Comparison of ENCODE assay signal across 14 cellular contexts in the genomic region with DNA sequence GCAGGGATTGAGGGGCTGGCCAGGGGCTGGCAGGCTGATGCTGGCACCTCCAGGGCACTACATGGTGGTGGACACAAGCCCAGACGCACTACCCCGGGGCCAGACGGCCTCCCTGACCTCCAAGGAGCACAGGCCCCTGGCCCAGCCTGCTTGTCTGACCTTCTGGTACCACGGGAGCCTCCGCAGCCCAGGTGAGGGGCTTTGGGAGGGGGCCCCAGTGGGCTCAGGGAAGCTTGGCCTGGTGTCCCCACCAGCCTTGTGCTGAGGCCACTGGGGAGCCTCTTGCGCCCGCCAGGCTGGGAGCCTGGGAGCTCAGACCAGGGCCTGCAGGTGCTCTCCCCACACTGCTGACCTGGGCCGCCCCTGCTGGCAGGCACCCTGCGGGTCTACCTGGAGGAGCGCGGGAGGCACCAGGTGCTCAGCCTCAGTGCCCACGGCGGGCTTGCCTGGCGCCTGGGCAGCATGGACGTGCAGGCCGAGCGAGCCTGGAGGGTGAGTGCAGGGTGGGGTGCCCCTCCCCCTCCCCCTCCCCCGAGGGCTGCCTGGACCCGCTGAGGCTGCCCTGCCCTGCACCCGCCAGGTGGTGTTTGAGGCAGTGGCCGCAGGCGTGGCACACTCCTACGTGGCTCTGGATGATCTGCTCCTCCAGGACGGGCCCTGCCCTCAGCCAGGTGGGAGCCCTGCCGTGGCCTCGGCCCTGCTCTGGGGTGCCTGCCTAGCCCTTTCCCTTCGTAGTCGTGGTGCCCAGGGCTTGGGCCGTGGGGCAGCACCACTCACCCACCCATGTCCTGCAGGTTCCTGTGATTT. TPM values are rescaled to one million over a fixed set of nuclear protein-coding genes. Genes with fewer than 3 reads are reported as not detected.
DNase-seq lines count a peak whose midpoint lies in the region; ATAC-seq, FAIRE-seq and TF ChIP-seq lines count a peak whose summit lies in the region.
"Had no signal": no experiment of that assay in that cellular context is flagged by ENCODE, and none has a peak within 500 bp of the region (broad histone marks: within the 10 kb centered on the region; RNA-seq: fewer than 3 reads in every experiment).

No MANE protein-coding gene starts in this region.

- in situ Hi-C loops in transverse colon (cut with MboI; ENCODE audit: low pct_ligation_motif_present in 1 of 4, low pct_unique_long_range_greater_than_20kb in 1 of 4, low sequenced_read_pairs in 3 of 4), result no loop called here

- no peaks in the 10 kb centered on the region for H3K27me3 Mint-ChIP-seq in natural killer cell (ENCODE audit: low read depth in 2 of 2)
- H3K27me3 Mint-ChIP-seq in natural killer cell treated with Interleukin-12 subunit alpha and Interleukin-12 subunit beta and Interleukin-15 and Interleukin-18, amount 100 ng/mL, for 72 hours, result no peaks in the 10 kb centered on the region
- H3K27me3 Mint-ChIP-seq: CD4-positive, CD25-positive, alpha-beta regulatory T cell had no signal

- H3K4me1 ChIP-seq in kidney (ENCODE audit: control insufficient read depth in 1 of 2, insufficient read depth in 1 of 2, low read depth in 1 of 2, low read length in 2 of 2) (peaks cover 7 to 14% of the 10 kb centered on the region in 2 donors), transverse colon (peaks cover 28 to 52% (median 40%) of the 10 kb centered on the region in 4 donors), uterus (no peaks in the 10 kb centered on the region)

- no peak overlapping the region for H3K4me3 Mint-ChIP-seq in natural killer cell
- no peak overlapping the region for H3K4me3 Mint-ChIP-seq in natural killer cell treated with Interleukin-12 subunit alpha and Interleukin-12 subunit beta and Interleukin-15 and Interleukin-18, amount 100 ng/mL, for 72 hours
- H3K4me3 Mint-ChIP-seq: CD4-positive, CD25-positive, alpha-beta regulatory T cell; mesothelial cell of epicardium had no signal

- no peaks in the 10 kb centered on the region for H3K9me3 ChIP-seq in kidney (ENCODE audit: control insufficient read depth in 1 of 2, low read length in 2 of 2)
- H3K9me3 ChIP-seq in transverse colon, result no peaks in the 10 kb centered on the region
- H3K9me3 ChIP-seq in uterus, result no peaks in the 10 kb centered on the region

- DNase-seq in natural killer cell (no peak), kidney (peak; percentile 82), transverse colon (peak; percentile 83), NCI-H2196 treated with DMSO at 0.1 percent for 48 hours (lab: John Stamatoyannopoulos, UW; ENCODE audit: unreplicated experiment) (no peak), NCI-H524 (lab: John Stamatoyannopoulos, UW) (no peak), uterus (no peak)
- no peak for DNase-seq in natural killer cell treated with Interleukin-12 subunit alpha and Interleukin-12 subunit beta and Interleukin-15 and Interleukin-18, amount 100 ng/mL, for 72 hours (ENCODE audit: low spot score)
- DNase-seq: activated CD4-positive, alpha-beta T cell treated with anti-CD3 and anti-CD28 coated beads for 4 hours; CD4-positive, CD25-positive, alpha-beta regulatory T cell; GF-D8; KG1; NCI-H2029 had no signal

- no peaks in the 10 kb centered on the region for H3K27me3 ChIP-seq in transverse colon
- H3K27me3 ChIP-seq in uterus, result no peaks in the 10 kb centered on the region

- no peaks in the 10 kb centered on the region for H3K9me3 Mint-ChIP-seq in natural killer cell
- H3K9me3 Mint-ChIP-seq in natural killer cell treated with Interleukin-12 subunit alpha and Interleukin-12 subunit beta and Interleukin-15 and Interleukin-18, amount 100 ng/mL, for 72 hours, result no peaks in the 10 kb centered on the region
- H3K9me3 Mint-ChIP-seq: mesothelial cell of epicardium had no signal

- H3K36me3 ChIP-seq in kidney (ENCODE audit: control insufficient read depth in 1 of 2, insufficient read depth in 2 of 2, low read length in 2 of 2), result peaks cover 3 to 9% of the 10 kb centered on the region in 2 donors
- peaks cover 0 to 15% (median 6%) of the 10 kb centered on the region in 4 donors for H3K36me3 ChIP-seq in transverse colon
- H3K36me3 ChIP-seq in uterus, result no peaks in the 10 kb centered on the region

- 60% methylated on average over 18 of the region's 29 CpGs; no CpG with 5 or more reads in 1 of the 2 donors for WGBS in transverse colon (ENCODE audit: low coverage in 1 of 2), 2 donors

- TF ChIP-seq POLR2A in Raji (IDR thresholded peaks at IDR 0.05; ENCODE audit: insufficient read depth, low read depth, low read length) (0 out of 2 replicates have a peak, but pooled peaks have one; percentile 18), transverse colon (IDR thresholded peaks at IDR 0.05) (peak; percentile 27), uterus (IDR thresholded peaks at IDR 0.05) (no peak)

- H3K9ac ChIP-seq in kidney (ENCODE audit: low read length in 2 of 2), result no peak overlapping the region

- no peak overlapping the region for H3K4me3 ChIP-seq in kidney (ENCODE audit: low read length in 2 of 2)
- no peak overlapping the region for H3K4me3 ChIP-seq in transverse colon
- H3K4me3 ChIP-seq in uterus, result no peak overlapping the region

- peak in 2 of 3 donors; percentile 16 to 17 for ATAC-seq in natural killer cell
- ATAC-seq in natural killer cell treated with Interleukin-12 subunit alpha and Interleukin-12 subunit beta and Interleukin-15 and Interleukin-18, amount 100 ng/mL, for 72 hours, result no peak

- TF ChIP-seq CTCF in natural killer cell (IDR thresholded peaks at IDR 0.05), result no peak
- no peak for TF ChIP-seq CTCF in kidney (IDR thresholded peaks at IDR 0.05; ENCODE audit: borderline replicate concordance, extremely low read depth, insufficient read depth)
- TF ChIP-seq CTCF in transverse colon (IDR thresholded peaks at IDR 0.05), result peak in 2 of 5 experiments; percentile 23 to 55
- TF ChIP-seq CTCF in uterus (IDR thresholded peaks at IDR 0.05), result no peak

- no peaks in the 10 kb centered on the region for H3K36me3 Mint-ChIP-seq in natural killer cell
- H3K36me3 Mint-ChIP-seq in natural killer cell treated with Interleukin-12 subunit alpha and Interleukin-12 subunit beta and Interleukin-15 and Interleukin-18, amount 100 ng/mL, for 72 hours, result no peaks in the 10 kb centered on the region

- intact Hi-C loops in natural killer cell (cut with micrococcal nuclease), result no loop called here
- intact Hi-C loops in kidney (cut with DNase I), result no loop called here
- intact Hi-C loops in transverse colon (cut with DNase I; ENCODE audit: low total_unique reads), result no loop called here
- intact Hi-C loops in uterus (cut with DNase I; ENCODE audit: low total_unique reads), result no loop called here

- no peak overlapping the region for H3K27ac Mint-ChIP-seq in natural killer cell
- H3K27ac Mint-ChIP-seq in natural killer cell treated with Interleukin-12 subunit alpha and Interleukin-12 subunit beta and Interleukin-15 and Interleukin-18, amount 100 ng/mL, for 72 hours, result no peak overlapping the region
- H3K27ac Mint-ChIP-seq: CD4-positive, CD25-positive, alpha-beta regulatory T cell; mesothelial cell of epicardium had no signal

- H3K27ac ChIP-seq in kidney (ENCODE audit: low read depth in 2 of 2, low read length in 2 of 2), result no peak overlapping the region
- H3K27ac ChIP-seq in transverse colon, result peak overlapping the region; percentile 89 to 92 (median 92)
- H3K27ac ChIP-seq in uterus, result no peak overlapping the region

- TF ChIP-seq EP300 in transverse colon (IDR thresholded peaks at IDR 0.05; ENCODE audit: low read depth), result no peak

- no peaks in the 10 kb centered on the region for H3K4me1 Mint-ChIP-seq in natural killer cell
- H3K4me1 Mint-ChIP-seq in natural killer cell treated with Interleukin-12 subunit alpha and Interleukin-12 subunit beta and Interleukin-15 and Interleukin-18, amount 100 ng/mL, for 72 hours (ENCODE audit: low read depth in 2 of 2), result no peaks in the 10 kb centered on the region
- H3K4me1 Mint-ChIP-seq: mesothelial cell of epicardium had no signal

- no peak for FAIRE-seq in kidney (lab: Jason Lieb, UNC)

RNA-seq across cellular contexts. Expression of gene MAMDC4, which starts 5.7 kb away (rescaled TPM):
- total RNA-seq in natural killer cell (1 to 10 TPM; 4.6 to 6.5 (median 5.8) TPM), kidney (8.1 TPM), transverse colon (10 to 100 TPM; 11.4 to 52.5 (median 23.2) TPM), uterus (1 to 10 TPM in 2 of 4 donors, under 1 TPM in 1, not detected in 1; 0.26 to 4.3 (median 4.2) TPM)
- 10 to 100 TPM; 16.0 to 17.2 TPM for total RNA-seq in natural killer cell treated with Interleukin-12 subunit alpha and Interleukin-12 subunit beta and Interleukin-15 and Interleukin-18, amount 100 ng/mL, for 72 hours
- polyA plus RNA-seq in kidney (ENCODE audit: insufficient read depth, low read depth, low replicate concordance), result 5.8 TPM

RNA-seq across cellular contexts. Expression of gene EDF1, which starts 8.3 kb away (rescaled TPM):
- 100 to 1,000 TPM; 208 to 255 (median 227) TPM for total RNA-seq in natural killer cell
- 100 to 1,000 TPM; 299 to 453 TPM for total RNA-seq in natural killer cell treated with Interleukin-12 subunit alpha and Interleukin-12 subunit beta and Interleukin-15 and Interleukin-18, amount 100 ng/mL, for 72 hours
- total RNA-seq in kidney, result 316 TPM
- polyA plus RNA-seq in kidney (ENCODE audit: insufficient read depth, low read depth, low replicate concordance), result 888 TPM
- 100 to 1,000 TPM; 353 to 618 (median 555) TPM for total RNA-seq in transverse colon
- total RNA-seq in uterus, result 100 to 1,000 TPM in 3 of 4 donors, 10 to 100 TPM in 1; 75.6 to 244 (median 144) TPM

RNA-seq across cellular contexts. Expression of gene PHPT1, which starts 8.6 kb away (rescaled TPM):
- total RNA-seq in natural killer cell (10 to 100 TPM; 63.5 to 69.8 (median 67.7) TPM), kidney (108 TPM), transverse colon (100 to 1,000 TPM in 2 of 4 donors, 10 to 100 TPM in 2; 69.7 to 134 (median 107) TPM), uterus (10 to 100 TPM; 12.4 to 55.5 (median 31.4) TPM)
- 100 to 1,000 TPM in 1 of 2 donors, 10 to 100 TPM in 1; 71.5 to 108 TPM for total RNA-seq in natural killer cell treated with Interleukin-12 subunit alpha and Interleukin-12 subunit beta and Interleukin-15 and Interleukin-18, amount 100 ng/mL, for 72 hours
- 283 TPM for polyA plus RNA-seq in kidney (ENCODE audit: insufficient read depth, low read depth, low replicate concordance)

RNA-seq across cellular contexts. Expression of gene AJM1, which starts 15.5 kb away (rescaled TPM):
- 10 to 100 TPM; 26.6 to 35.6 (median 31.5) TPM for total RNA-seq in natural killer cell
- total RNA-seq in natural killer cell treated with Interleukin-12 subunit alpha and Interleukin-12 subunit beta and Interleukin-15 and Interleukin-18, amount 100 ng/mL, for 72 hours, result 10 to 100 TPM in 1 of 2 donors, 1 to 10 TPM in 1; 7.8 to 11.2 TPM
- 5.3 TPM for total RNA-seq in kidney
- 2.5 TPM for polyA plus RNA-seq in kidney (ENCODE audit: insufficient read depth, low read depth, low replicate concordance)
- total RNA-seq in transverse colon, result 10 to 100 TPM in 3 of 4 donors, 1 to 10 TPM in 1; 9.8 to 26.5 (median 17.0) TPM
- 1 to 10 TPM in 3 of 4 donors, not detected in 1; 1.3 to 3.6 (median 3.6) TPM for total RNA-seq in uterus

RNA-seq across cellular contexts. Expression of gene TRAF2, which starts 28.5 kb away (rescaled TPM):
- total RNA-seq in natural killer cell (10 to 100 TPM; 17.4 to 35.5 (median 25.0) TPM), kidney (16.9 TPM), transverse colon (10 to 100 TPM; 12.5 to 60.6 (median 13.8) TPM), uterus (10 to 100 TPM in 3 of 4 donors, under 1 TPM in 1; 0.88 to 22.1 (median 11.9) TPM)
- total RNA-seq in natural killer cell treated with Interleukin-12 subunit alpha and Interleukin-12 subunit beta and Interleukin-15 and Interleukin-18, amount 100 ng/mL, for 72 hours, result 100 to 1,000 TPM in 1 of 2 donors, 10 to 100 TPM in 1; 55.7 to 107 TPM
- 11.4 TPM for polyA plus RNA-seq in kidney (ENCODE audit: insufficient read depth, low read depth, low replicate concordance)

Comparison
In these comparisons a context has a peak if more than half of its experiments do, and no peak if none do; other contexts are left out.
1. ATAC-seq: peak in natural killer cell (2 of 3); none in natural killer cell treated with Interleukin-12 subunit alpha and Interleukin-12 subunit beta and Interleukin-15 and Interleukin-18, amount 100 ng/mL, for 72 hours (0 of 2).
2. DNase-seq: peak in kidney (single experiment) and transverse colon (single experiment); none in natural killer cell (single experiment), natural killer cell treated with Interleukin-12 subunit alpha and Interleukin-12 subunit beta and Interleukin-15 and Interleukin-18, amount 100 ng/mL, for 72 hours (single experiment), NCI-H2196 treated with DMSO at 0.1 percent for 48 hours (single experiment), NCI-H524 (0 of 2) and uterus (0 of 2).
3. POLR2A ChIP-seq: peak in Raji (single experiment) and transverse colon (single experiment); none in uterus (0 of 2).
4. H3K27ac ChIP-seq: peak in transverse colon (4 of 4); none in kidney (0 of 2) and uterus (0 of 2).